16 cellular contexts compared by ENCODE assay signal in genomic region chr12:122994781-122995502, GRCh38. TPM values are rescaled to one million over a fixed set of nuclear protein-coding genes. Genes with fewer than 3 reads are reported as not detected.
DNase-seq lines count a peak whose midpoint lies in the region; ATAC-seq, FAIRE-seq and TF ChIP-seq lines count a peak whose summit lies in the region.
"Had no signal": no experiment of that assay in that cellular context is flagged by ENCODE, and none has a peak within 500 bp of the region (broad histone marks: within the 10 kb centered on the region; RNA-seq: fewer than 3 reads in every experiment).

No MANE protein-coding gene starts in this region.

- no CpG with 5 or more reads among the region's 13 CpGs for WGBS in neuronal stem cell (ENCODE audit: extremely low coverage in 2 of 2, insufficient read length in 2 of 2, insufficient replicate concordance in 1 of 2), 2 donors
- 83 to 94% (median 91%) methylated on average over 7 to 13 of the region's 13 CpGs for WGBS in stomach, 5 donors

- H3K4me3 ChIP-seq in right atrium auricular region (no peak overlapping the region), kidney (ENCODE audit: low read length in 2 of 2) (peak overlapping the region in 1 of 2 donors; percentile 35), neuronal stem cell (ENCODE audit: low read length in 2 of 2) (no peak overlapping the region), stomach (no peak overlapping the region), HAP-1 (no peak overlapping the region)
- H3K4me3 ChIP-seq: BLaER1 treated with 17β-estradiol and CSF1 and Interleukin-3, amounts not matched to agents 10 nM and 100 nM had no signal

- H2AFZ ChIP-seq in neuronal stem cell (ENCODE audit: low read length), result no peak overlapping the region

- peaks cover 15% of the 10 kb centered on the region for H3K36me3 ChIP-seq in right atrium auricular region
- no peaks in the 10 kb centered on the region for H3K36me3 ChIP-seq in kidney (ENCODE audit: control insufficient read depth in 1 of 2, insufficient read depth in 2 of 2, low read length in 2 of 2)
- H3K36me3 ChIP-seq in neuronal stem cell (replicated peaks in 1 of 2; ENCODE audit: control insufficient read depth in 2 of 2, insufficient read depth in 2 of 2, low read length in 2 of 2), result peaks cover 0 to 6% of the 10 kb centered on the region in 2 donors
- peaks cover 4 to 75% (median 58%) of the 10 kb centered on the region in 4 donors for H3K36me3 ChIP-seq in stomach
- no peaks in the 10 kb centered on the region for H3K36me3 ChIP-seq in HAP-1 (replicated peaks)

- H3K4me1 ChIP-seq in right atrium auricular region (peaks cover 0 to 18% of the 10 kb centered on the region in 2 donors), kidney (ENCODE audit: control insufficient read depth in 1 of 2, insufficient read depth in 1 of 2, low read depth in 1 of 2, low read length in 2 of 2) (peaks cover 0 to 18% of the 10 kb centered on the region in 2 donors), neuronal stem cell (ENCODE audit: control insufficient read depth in 2 of 2, insufficient read depth in 1 of 2, low read depth in 1 of 2, low read length in 2 of 2) (no peaks in the 10 kb centered on the region), stomach (peaks cover 0 to 10% (median 10%) of the 10 kb centered on the region in 4 donors), HAP-1 (no peaks in the 10 kb centered on the region)

- DNase-seq in left ventricle myocardium superior (peak; percentile 23), right atrium auricular region (ENCODE audit: low spot score) (no peak), kidney (peak; percentile 36), neuronal stem cell (ENCODE audit: low spot score) (no peak), stomach (no peak), HAP-1 (ENCODE audit: low spot score in 2 of 2) (no peak)
- DNase-seq: 8988T; AML-193; CD4-positive, CD25-positive, alpha-beta regulatory T cell; DMS 273 treated with DMSO at 0.1 percent for 48 hours; GOT3; H9; HFFc6 had no signal

- no peak for TF ChIP-seq EP300 in stomach (IDR thresholded peaks at IDR 0.05)

- no peak for TF ChIP-seq POLR2A in stomach (IDR thresholded peaks at IDR 0.05)

- H3K4ac ChIP-seq in neuronal stem cell (ENCODE audit: low read length), result no peak overlapping the region

- FAIRE-seq in kidney (lab: Jason Lieb, UNC), result no peak
- FAIRE-seq: HTR-8/SVneo had no signal

- intact Hi-C loops in left ventricle myocardium superior (cut with micrococcal nuclease), result no loop called here
- intact Hi-C loops in kidney (cut with DNase I), result no loop called here
- intact Hi-C loops in stomach (cut with DNase I; ENCODE audit: low total_unique reads), result no loop called here

- H3K14ac ChIP-seq in neuronal stem cell (ENCODE audit: low read length), result peak overlapping the region; percentile 44

- in situ Hi-C loops in HAP-1 (cut with MboI; ENCODE audit: low sequenced_read_pairs), result no loop called here

- ATAC-seq in left ventricle myocardium superior, result no peak
- no peak for ATAC-seq in HG03039 (IDR thresholded peaks at IDR 0.05; ENCODE audit: unreplicated experiment)

- no peak overlapping the region for H3K4me2 ChIP-seq in neuronal stem cell (ENCODE audit: insufficient read depth, low read length, poor library complexity, severe bottlenecking)
- H3K4me2 ChIP-seq: BLaER1 treated with 17β-estradiol and CSF1 and Interleukin-3, amounts not matched to agents 10 nM and 100 nM had no signal

- H4K8ac ChIP-seq in neuronal stem cell (ENCODE audit: low read depth, low read length), result no peak overlapping the region

- TF ChIP-seq CTCF in right atrium auricular region (IDR thresholded peaks at IDR 0.05), result no peak
- TF ChIP-seq CTCF in kidney (IDR thresholded peaks at IDR 0.05; ENCODE audit: borderline replicate concordance, extremely low read depth, insufficient read depth), result no peak
- no peak for TF ChIP-seq CTCF in stomach (IDR thresholded peaks at IDR 0.05)

- no peak overlapping the region for H4K91ac ChIP-seq in neuronal stem cell (ENCODE audit: low read depth, low read length, poor library complexity)

- H2AK5ac ChIP-seq in neuronal stem cell (ENCODE audit: low read depth, low read length), result no peak overlapping the region

- H3K9me3 ChIP-seq in right atrium auricular region (no peaks in the 10 kb centered on the region), kidney (ENCODE audit: control insufficient read depth in 1 of 2, low read length in 2 of 2) (no peaks in the 10 kb centered on the region), neuronal stem cell (replicated peaks in 1 of 2; ENCODE audit: control insufficient read depth in 2 of 2, insufficient read depth in 1 of 2, low read depth in 1 of 2, low read length in 2 of 2) (no peaks in the 10 kb centered on the region), stomach (no peaks in the 10 kb centered on the region), HAP-1 (no peaks in the 10 kb centered on the region)
- H3K9me3 ChIP-seq: BLaER1 treated with 17β-estradiol and CSF1 and Interleukin-3, amounts not matched to agents 10 nM and 100 nM had no signal

- no peaks in the 10 kb centered on the region for H3K27me3 ChIP-seq in right atrium auricular region
- H3K27me3 ChIP-seq in neuronal stem cell (ENCODE audit: control insufficient read depth in 3 of 3, insufficient read depth in 3 of 3, low read depth in 1 of 3, low read length in 3 of 3), result no peaks in the 10 kb centered on the region
- no peaks in the 10 kb centered on the region for H3K27me3 ChIP-seq in stomach
- no peaks in the 10 kb centered on the region for H3K27me3 ChIP-seq in HAP-1 (ENCODE audit: low read depth)

- H3K23ac ChIP-seq in neuronal stem cell (ENCODE audit: low read depth, low read length, poor library complexity), result peak overlapping the region; percentile 52

- H2BK120ac ChIP-seq in neuronal stem cell (ENCODE audit: low read depth, low read length), result peak overlapping the region; percentile 92

- no peak overlapping the region for H2BK5ac ChIP-seq in neuronal stem cell (ENCODE audit: low read length)

- peak overlapping the region; percentile 17 for H3K18ac ChIP-seq in neuronal stem cell (ENCODE audit: low read length)

- H3K9ac ChIP-seq in kidney (ENCODE audit: low read length in 2 of 2) (no peak overlapping the region), neuronal stem cell (ENCODE audit: low read depth, low read length, poor library complexity) (no peak overlapping the region)
- H3K9ac ChIP-seq: BLaER1 treated with 17β-estradiol and CSF1 and Interleukin-3, amounts not matched to agents 10 nM and 100 nM had no signal

- H3K79me1 ChIP-seq in neuronal stem cell (ENCODE audit: low read depth, low read length), result peaks cover 2% of the 10 kb centered on the region

- H2BK15ac ChIP-seq in neuronal stem cell (ENCODE audit: low read length), result no peak overlapping the region

- H3K27ac ChIP-seq in right atrium auricular region (no peak overlapping the region), kidney (ENCODE audit: low read depth in 2 of 2, low read length in 2 of 2) (peak overlapping the region; percentile 41 to 71), neuronal stem cell (replicated peaks; ENCODE audit: low read length) (no peak overlapping the region), stomach (no peak overlapping the region)
- H3K27ac ChIP-seq: BLaER1 treated with 17β-estradiol and CSF1 and Interleukin-3, amounts not matched to agents 10 nM and 100 nM had no signal

- H2BK12ac ChIP-seq in neuronal stem cell (ENCODE audit: low read length), result no peak overlapping the region

RNA-seq across cellular contexts. Expression of gene ARL6IP4, which starts 14.5 kb away (rescaled TPM):
- 181 TPM for total RNA-seq in left ventricle myocardium superior
- total RNA-seq in right atrium auricular region, result 100 to 1,000 TPM; 157 to 284 TPM
- total RNA-seq in kidney, result 168 TPM
- 362 TPM for polyA plus RNA-seq in kidney (ENCODE audit: insufficient read depth, low read depth, low replicate concordance)
- polyA plus RNA-seq in neuronal stem cell (2013, experiment 1 of 2), result 134 TPM
- polyA plus RNA-seq in neuronal stem cell (2013, experiment 2 of 2), result 128 TPM
- 100 to 1,000 TPM; 104 to 294 (median 181) TPM for total RNA-seq in stomach
- 100 to 1,000 TPM; 321 to 432 (median 386) TPM for polyA plus RNA-seq in stomach

RNA-seq across cellular contexts. Expression of gene OGFOD2, which starts 19.9 kb away (rescaled TPM):
- total RNA-seq in left ventricle myocardium superior, result 15.4 TPM
- 1 to 10 TPM; 4.9 to 6.8 TPM for total RNA-seq in right atrium auricular region
- 22.9 TPM for total RNA-seq in kidney
- 27.5 TPM for polyA plus RNA-seq in kidney (ENCODE audit: insufficient read depth, low read depth, low replicate concordance)
- polyA plus RNA-seq in neuronal stem cell (2013, experiment 1 of 2), result 6.9 TPM
- polyA plus RNA-seq in neuronal stem cell (2013, experiment 2 of 2), result 5.5 TPM
- 10 to 100 TPM in 2 of 5 donors, 1 to 10 TPM in 3; 1.7 to 29.2 (median 8.9) TPM for total RNA-seq in stomach
- 10 to 100 TPM; 16.1 to 27.2 (median 18.9) TPM for polyA plus RNA-seq in stomach

RNA-seq across cellular contexts. Expression of gene ABCB9, which starts 28.7 kb away (rescaled TPM):
- 4.6 TPM for total RNA-seq in left ventricle myocardium superior
- total RNA-seq in right atrium auricular region, result 1 to 10 TPM; 4.9 to 5.7 TPM
- 7.6 TPM for total RNA-seq in kidney
- 4.6 TPM for polyA plus RNA-seq in kidney (ENCODE audit: insufficient read depth, low read depth, low replicate concordance)
- polyA plus RNA-seq in neuronal stem cell (2013, experiment 1 of 2), result 2.0 TPM
- 1.5 TPM for polyA plus RNA-seq in neuronal stem cell (2013, experiment 2 of 2)
- 10 to 100 TPM in 1 of 5 donors, 1 to 10 TPM in 3, not detected in 1; 1.6 to 29.5 (median 3.6) TPM for total RNA-seq in stomach
- polyA plus RNA-seq in stomach, result 1 to 10 TPM; 1.2 to 2.5 (median 1.9) TPM

Comparison
In these comparisons a context has a peak if more than half of its experiments do, and no peak if none do; other contexts are left out.
1. DNase-seq: peak in left ventricle myocardium superior (single experiment) and kidney (single experiment); none in right atrium auricular region (single experiment), neuronal stem cell (single experiment), stomach (single experiment) and HAP-1 (0 of 2).
2. H3K27ac ChIP-seq: peak in kidney (2 of 2); none in right atrium auricular region (0 of 2), neuronal stem cell (single experiment) and stomach (0 of 5).